ENCODE assay signal across 9 cellular contexts in genomic region chr10:14074062-14074884, GRCh38.
DNase-seq lines count a peak whose midpoint lies in the region; ATAC-seq, FAIRE-seq and TF ChIP-seq lines count a peak whose summit lies in the region.
"Had no signal": no experiment of that assay in that cellular context is flagged by ENCODE, and none has a peak within 500 bp of the region (broad histone marks: within the 10 kb centered on the region; RNA-seq: fewer than 3 reads in every experiment).

No MANE protein-coding gene starts in this region.

- POLR2A ChIA-PET in A549 (lab: Yijun Ruan, JAX): interaction anchor here (1.0 kb wide), 1 partner anchor 10 kb away, joined by 3 read pairs; no protein-coding TSS in a partner anchor
- POLR2A ChIA-PET in naive thymus-derived CD8-positive, alpha-beta T cell (lab: Charles Lee): no interaction called here

- H3K27ac ChIP-seq in A549: peak overlapping the region in 1 of 2 experiments; percentile 46; a peak in 3 of 6 replicates
- H3K27ac ChIP-seq: BLaER1 treated with 17β-estradiol and CSF1 and Interleukin-3, amounts not matched to agents 10 nM and 100 nM had no signal

- CTCF ChIA-PET in A549 (lab: Yijun Ruan, JAX): interaction anchor here (0.8 to 1.8 kb wide), 4 partner anchors 10 to 290 kb away, joined by 3 to 5 read pairs (median 4); no protein-coding TSS in a partner anchor

- peak overlapping the region; percentile 63 for H3K4me2 ChIP-seq in A549
- H3K4me2 ChIP-seq: BLaER1 treated with 17β-estradiol and CSF1 and Interleukin-3, amounts not matched to agents 10 nM and 100 nM had no signal

- intact Hi-C loops in left colon (cut with DNase I, micrococcal nuclease): no loop called here

- H3K4me3 Mint-ChIP-seq in naive thymus-derived CD8-positive, alpha-beta T cell: no peak overlapping the region

- TF ChIP-seq EP300 in A549 (IDR thresholded peaks at IDR 0.05): no peak

- no peak for TF ChIP-seq CTCF in A549 (IDR thresholded peaks at IDR 0.05)
- TF ChIP-seq CTCF in D721Med (IDR thresholded peaks at IDR 0.05; ENCODE audit: insufficient read depth, missing control alignments): no peak

- peaks cover 0 to 13% (median 7%) of the 10 kb centered on the region in 9 donors for H3K9me3 Mint-ChIP-seq in naive thymus-derived CD8-positive, alpha-beta T cell

- peaks cover 0 to 37% (median 7%) of the 10 kb centered on the region in 5 donors for H3K27me3 Mint-ChIP-seq in naive thymus-derived CD8-positive, alpha-beta T cell

- peaks cover 8% of the 10 kb centered on the region; the same call in 1 of the 3 replicates for H3K4me1 ChIP-seq in A549
- H3K4me1 ChIP-seq: BLaER1 treated with 17β-estradiol and CSF1 and Interleukin-3, amounts not matched to agents 10 nM and 100 nM had no signal

- H3K36me3 Mint-ChIP-seq in naive thymus-derived CD8-positive, alpha-beta T cell: peaks cover 0 to 2% (median 0%) of the 10 kb centered on the region in 3 donors

- no peaks in the 10 kb centered on the region for H3K9me3 ChIP-seq in A549

- H3K4me3 ChIP-seq in A549: peak overlapping the region; percentile 23
- H3K4me3 ChIP-seq: BLaER1 treated with 17β-estradiol and CSF1 and Interleukin-3, amounts not matched to agents 10 nM and 100 nM had no signal

- FAIRE-seq in A549 (lab: Jason Lieb, UNC): peak; percentile 84
- no peak for FAIRE-seq in D721Med (lab: Jason Lieb, UNC)

- peak; percentile 93 to 94 for ATAC-seq in A549
- ATAC-seq in left colon: peak; percentile 56
- ATAC-seq in naive thymus-derived CD8-positive, alpha-beta T cell: no peak
- no peak for ATAC-seq in HG03439 (IDR thresholded peaks at IDR 0.05; ENCODE audit: unreplicated experiment)

- no peak overlapping the region for H3K27ac Mint-ChIP-seq in naive thymus-derived CD8-positive, alpha-beta T cell

- WGBS in A549 (ENCODE audit: missing lambda C conversion rate): 10% methylated on average over 17 of the region's 17 CpGs

- TF ChIP-seq RAD21 in A549 (conservative IDR thresholded peaks at IDR 0.05 in 1 of 2, IDR thresholded peaks at IDR 0.05 in 1 of 2): no peak

- peak; percentile 65 to 81 for DNase-seq in A549 (ENCODE audit: low read depth in 1 of 2, low spot score in 1 of 2)
- peak; percentile 47 for DNase-seq in NCI-H1105 (lab: John Stamatoyannopoulos, UW)
- DNase-seq in astrocyte of the hippocampus (ENCODE audit: low read depth, low spot score): peak; percentile 98
- DNase-seq in left colon: peak; percentile 73 to 80
- no peak for DNase-seq in naive thymus-derived CD8-positive, alpha-beta T cell
- DNase-seq in D721Med (ENCODE audit: insufficient read length, low spot score): no peak
- no peak for DNase-seq in erythroblast (lab: John Stamatoyannopoulos, UW)

- no peaks in the 10 kb centered on the region for H3K4me1 Mint-ChIP-seq in naive thymus-derived CD8-positive, alpha-beta T cell

- TF ChIP-seq POLR2A in A549 (IDR thresholded peaks at IDR 0.05; ENCODE audit: low read length) (no peak), erythroblast (IDR thresholded peaks at IDR 0.05; ENCODE audit: low read length) (no peak)

TF ChIP-seq in A549, 52 proteins besides CTCF, POLR2A, EP300 and RAD21:
- TF ChIP-seq MAFK (IDR thresholded peaks at IDR 0.05; ENCODE audit: partially characterized antibody): peak; percentile 5
- no peak for TF ChIP-seq FOSB (CRISPR knock-in tag; IDR thresholded peaks at IDR 0.05)
- TF ChIP-seq MAX (IDR thresholded peaks at IDR 0.05): peak; percentile 30; the same call in 1 of the 2 replicates
- peak; percentile 46; the same call in 1 of the 2 replicates for TF ChIP-seq GATA3 (IDR thresholded peaks at IDR 0.05; ENCODE audit: borderline replicate concordance)
- no peak for TF ChIP-seq TFCP2L1 (CRISPR knock-in tag; IDR thresholded peaks at IDR 0.05)
- no peak for TF ChIP-seq NFE2L2 (conservative IDR thresholded peaks at IDR 0.05; ENCODE audit: low read length)
- TF ChIP-seq FOSL2 (IDR thresholded peaks at IDR 0.05): no peak
- TF ChIP-seq FOSL2 (CRISPR knock-in tag; IDR thresholded peaks at IDR 0.05): 0 out of 2 replicates have a peak, but pooled peaks have one; percentile 6

Comparison
In these comparisons a context has a peak if more than half of its experiments do, and no peak if none do; other contexts are left out.
1. ATAC-seq: peak in A549 (2 of 2) and left colon (single experiment); none in naive thymus-derived CD8-positive, alpha-beta T cell (0 of 2) and HG03439 (single experiment).
2. DNase-seq: peak in A549 (2 of 2), NCI-H1105 (single experiment), astrocyte of the hippocampus (single experiment) and left colon (2 of 2); none in naive thymus-derived CD8-positive, alpha-beta T cell (0 of 10), D721Med (single experiment) and erythroblast (0 of 2).